ENCODE assay signal across 8 cellular contexts in the genomic region with DNA sequence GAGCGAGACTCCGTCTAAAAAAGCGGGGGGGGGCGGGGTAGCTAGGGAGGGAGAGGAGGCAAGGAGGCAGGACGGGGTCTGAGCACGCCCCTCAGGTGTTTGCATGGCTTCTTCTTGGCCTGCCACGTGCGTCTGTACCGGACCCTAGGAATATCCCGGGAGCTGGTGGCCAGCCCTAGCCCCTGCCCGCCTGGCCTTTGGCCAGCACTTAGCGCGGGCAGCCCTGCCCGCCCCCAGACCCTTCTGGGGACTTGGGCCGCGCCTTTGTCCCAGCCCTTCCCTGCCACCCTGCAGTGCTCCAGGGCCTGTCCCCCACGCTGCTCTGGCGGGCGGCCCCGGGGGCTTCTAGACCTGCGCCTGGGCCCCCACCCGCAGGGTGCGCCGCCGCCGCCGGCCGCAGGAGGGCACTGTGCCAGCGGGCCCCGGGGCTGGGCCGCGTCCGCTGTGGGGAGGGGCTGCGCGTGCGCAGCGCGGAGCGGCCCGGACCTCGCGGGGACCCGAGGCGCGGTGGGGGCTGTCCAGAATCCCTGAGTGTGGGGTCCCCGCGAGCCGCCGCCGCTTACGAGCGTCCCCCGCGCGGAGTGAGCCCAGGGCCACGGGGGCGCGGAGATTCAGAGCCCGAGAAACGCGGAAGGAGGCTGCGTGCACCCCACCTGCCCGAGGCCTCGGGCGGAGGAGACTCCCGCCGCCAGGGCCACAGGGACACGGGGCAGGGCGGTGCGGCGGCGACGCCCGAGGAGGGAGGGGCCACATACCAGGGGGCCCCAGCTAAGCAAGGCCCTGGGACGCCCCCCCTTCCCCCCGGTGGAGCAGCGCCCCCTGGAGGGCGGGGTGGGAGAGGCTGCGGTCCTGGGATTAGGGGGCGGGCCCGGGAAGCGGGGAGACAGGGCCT. TPM values are rescaled to one million over a fixed set of nuclear protein-coding genes. Genes with fewer than 3 reads are reported as not detected.
A peak's percentile ranks its signal among the peaks of the same experiment; 100 is the strongest.
DNase-seq lines count a peak whose midpoint lies in the region; ATAC-seq and TF ChIP-seq lines count a peak whose summit lies in the region.

No MANE protein-coding gene starts in this region.

- H3K9me3 Mint-ChIP-seq in natural killer cell, result no peaks in the 10 kb centered on the region
- no peaks in the 10 kb centered on the region for H3K9me3 Mint-ChIP-seq in stimulated activated naive CD8-positive, alpha-beta T cell treated with anti-CD3 and anti-CD28 coated beads, Interleukin-15, amount 100 ng/mL, for 72 hours

- ATAC-seq in GM18867 (IDR thresholded peaks at IDR 0.05; ENCODE audit: unreplicated experiment) (peak; percentile 88), HG03097 (IDR thresholded peaks at IDR 0.05; ENCODE audit: low FRiP score, unreplicated experiment) (peak; percentile 82), natural killer cell (peak; percentile 93 to 96 (median 95))
- peak; percentile 92 for ATAC-seq in stimulated activated naive CD8-positive, alpha-beta T cell treated with anti-CD3 and anti-CD28 coated beads, Interleukin-15, amount 100 ng/mL, for 72 hours

- peaks cover 5 to 6% of the 10 kb centered on the region in 2 donors for H3K4me1 Mint-ChIP-seq in natural killer cell
- peaks cover 16% of the 10 kb centered on the region for H3K4me1 Mint-ChIP-seq in stimulated activated naive CD8-positive, alpha-beta T cell treated with anti-CD3 and anti-CD28 coated beads, Interleukin-15, amount 100 ng/mL, for 72 hours

- H3K27ac Mint-ChIP-seq in natural killer cell, result peak overlapping the region; percentile 53 to 83
- H3K27ac Mint-ChIP-seq in stimulated activated naive CD8-positive, alpha-beta T cell treated with anti-CD3 and anti-CD28 coated beads, Interleukin-15, amount 100 ng/mL, for 72 hours, result peak overlapping the region; percentile 74 to 88

- H3K4me3 Mint-ChIP-seq in natural killer cell, result peak overlapping the region; percentile 47
- peak overlapping the region; percentile 79 to 83 for H3K4me3 Mint-ChIP-seq in stimulated activated naive CD8-positive, alpha-beta T cell treated with anti-CD3 and anti-CD28 coated beads, Interleukin-15, amount 100 ng/mL, for 72 hours

- H3K4me1 ChIP-seq in BE2C, result peaks cover 9% of the 10 kb centered on the region; the same call in 1 of the 2 replicates
- H3K4me1 ChIP-seq in esophagus squamous epithelium, result peaks cover 17 to 70% (median 45%) of the 10 kb centered on the region in 3 donors

- peak in 2 of 4 donors; percentile 22 to 29 for TF ChIP-seq POLR2A in esophagus squamous epithelium (IDR thresholded peaks at IDR 0.05)

- H3K27me3 ChIP-seq in BE2C, result no peaks in the 10 kb centered on the region
- no peaks in the 10 kb centered on the region for H3K27me3 ChIP-seq in esophagus squamous epithelium

- no peaks in the 10 kb centered on the region for H3K27me3 Mint-ChIP-seq in natural killer cell (ENCODE audit: low read depth in 2 of 2)
- H3K27me3 Mint-ChIP-seq in stimulated activated naive CD8-positive, alpha-beta T cell treated with anti-CD3 and anti-CD28 coated beads, Interleukin-15, amount 100 ng/mL, for 72 hours, result no peaks in the 10 kb centered on the region

- TF ChIP-seq CTCF in BE2C (IDR thresholded peaks at IDR 0.05; ENCODE audit: low read depth, low read length) (peak; percentile 66), esophagus squamous epithelium (IDR thresholded peaks at IDR 0.05) (peak; percentile 66 to 87 (median 75)), natural killer cell (IDR thresholded peaks at IDR 0.05) (peak; percentile 95)

- H3K4me3 ChIP-seq in BE2C (ENCODE audit: low read depth, low read length), result peak overlapping the region; percentile 66
- H3K4me3 ChIP-seq in esophagus squamous epithelium, result peak overlapping the region; percentile 64 to 91 (median 79)

- H3K9me3 ChIP-seq in BE2C (no peaks in the 10 kb centered on the region), esophagus squamous epithelium (no peaks in the 10 kb centered on the region)

- peak overlapping the region; percentile 91 to 95 (median 92) for H3K27ac ChIP-seq in esophagus squamous epithelium

- H3K36me3 Mint-ChIP-seq in natural killer cell, result no peaks in the 10 kb centered on the region

- intact Hi-C loops in esophagus squamous epithelium (cut with DNase I), result no loop called here
- intact Hi-C loops in natural killer cell (cut with micrococcal nuclease), result loop anchor here (1.0 to 5.0 kb wide), 4 partner anchors 22 to 303 kb away; a partner anchor contains a TSS

- peaks cover 3% of the 10 kb centered on the region; the same call in 1 of the 2 replicates for H3K36me3 ChIP-seq in BE2C
- H3K36me3 ChIP-seq in esophagus squamous epithelium, result peaks cover 0 to 19% (median 0%) of the 10 kb centered on the region in 3 donors

- WGBS in esophagus squamous epithelium, 2 donors, result 0% methylated on average over 1 of the region's 82 CpGs; no CpG with 5 or more reads in 1 of the 2 donors

- peak; percentile 81 for DNase-seq in BE2C
- peak; percentile 75 for DNase-seq in NCI-H748 (lab: John Stamatoyannopoulos, UW; ENCODE audit: unreplicated experiment)
- DNase-seq in activated T-cell treated with anti-CD3 and anti-CD28 coated beads for 48 hours (ENCODE audit: low read depth), result peak; percentile 82
- DNase-seq in esophagus squamous epithelium (lab: John Stamatoyannopoulos, UW), result no peak
- peak; percentile 83 for DNase-seq in natural killer cell
- peak; percentile 83 to 90 for DNase-seq in stimulated activated naive CD8-positive, alpha-beta T cell treated with anti-CD3 and anti-CD28 coated beads, Interleukin-15, amount 100 ng/mL, for 72 hours

RNA-seq across cellular contexts. Expression of a gene that starts 21.0 kb away (rescaled TPM):
- 62.2 TPM for polyA plus RNA-seq in BE2C (2012; ENCODE audit: insufficient read depth, insufficient read length, low read depth)
- total RNA-seq in esophagus squamous epithelium (10 to 100 TPM; 23.3 to 64.3 (median 55.6) TPM), natural killer cell (10 to 100 TPM in 2 of 3 donors, 1 to 10 TPM in 1; 8.6 to 80.7 (median 69.3) TPM)

RNA-seq across cellular contexts. Expression of a gene that starts 37.9 kb away (rescaled TPM):
- not detected for polyA plus RNA-seq in BE2C (2012; ENCODE audit: insufficient read depth, insufficient read length, low read depth)
- total RNA-seq in esophagus squamous epithelium (not detected), natural killer cell (under 1 TPM in 1 of 3 donors, not detected in 2; 0.20 TPM)

RNA-seq across cellular contexts. Expression of a gene that starts 46.3 kb away (rescaled TPM):
- 87.1 TPM for polyA plus RNA-seq in BE2C (2012; ENCODE audit: insufficient read depth, insufficient read length, low read depth)
- 10 to 100 TPM; 30.6 to 46.5 (median 33.5) TPM for total RNA-seq in esophagus squamous epithelium
- 10 to 100 TPM; 77.9 to 92.6 (median 90.4) TPM for total RNA-seq in natural killer cell
